20 cellular contexts compared by ENCODE assay signal in genomic region chr22:47031628-47031915, GRCh38.
DNase-seq lines count a peak whose midpoint lies in the region; ATAC-seq and TF ChIP-seq lines count a peak whose summit lies in the region.
"Had no signal": no experiment of that assay in that cellular context is flagged by ENCODE, and none has a peak within 500 bp of the region (broad histone marks: within the 10 kb centered on the region; RNA-seq: fewer than 3 reads in every experiment).

No MANE protein-coding gene starts in this region.

- H3K4me3 ChIP-seq in left ventricle myocardium inferior = no peak overlapping the region
- no peak overlapping the region for H3K4me3 ChIP-seq in right atrium auricular region
- H3K4me3 ChIP-seq in esophagus (ENCODE audit: low read depth in 1 of 2, low read length in 2 of 2) = no peak overlapping the region
- no peak overlapping the region for H3K4me3 ChIP-seq in spleen
- H3K4me3 ChIP-seq: GM12878, HAP-1, SJCRH30 had no signal

- H3K27me3 ChIP-seq in left ventricle myocardium inferior (ENCODE audit: low read depth) (no peaks in the 10 kb centered on the region), right atrium auricular region (no peaks in the 10 kb centered on the region), esophagus (ENCODE audit: control insufficient read depth in 1 of 2, insufficient read depth in 2 of 2, low read length in 2 of 2) (no peaks in the 10 kb centered on the region), spleen (replicated peaks in 1 of 7) (no peaks in the 10 kb centered on the region)
- H3K27me3 ChIP-seq: SJCRH30 had no signal

- intact Hi-C loops in left ventricle myocardium inferior (cut with micrococcal nuclease) = no loop called here
- intact Hi-C loops in spleen (cut with DNase I; ENCODE audit: low total_unique reads) = no loop called here

- TF ChIP-seq CTCF in left ventricle myocardium inferior (IDR thresholded peaks at IDR 0.05; ENCODE audit: borderline replicate concordance) (no peak), right atrium auricular region (IDR thresholded peaks at IDR 0.05) (no peak), spleen (IDR thresholded peaks at IDR 0.05 in 8 of 11, conservative IDR thresholded peaks at IDR 0.05 in 3 of 11) (no peak)

- DNase-seq in left ventricle myocardium inferior (peak; percentile 7), right atrium auricular region (ENCODE audit: low spot score) (no peak), spleen (peak; percentile 59), NCI-H748 (lab: John Stamatoyannopoulos, UW; ENCODE audit: unreplicated experiment) (no peak), HUDEP-2 (lab: John Stamatoyannopoulos, UW; ENCODE audit: unreplicated experiment in 76 of 76) (no peak)
- DNase-seq: CD4-positive, alpha-beta T cell; DMS53; EL; KBM-7; MV-4-11; NCI-H1417; NCI-H187; NCI-H2107; NCI-H510A; NCI-H774; SJCRH30 had no signal

- no peak for ATAC-seq in GM21515 (IDR thresholded peaks at IDR 0.05; ENCODE audit: unreplicated experiment)
- ATAC-seq: GM12878 had no signal

- H3K9me3 ChIP-seq in left ventricle myocardium inferior (replicated peaks) (no peaks in the 10 kb centered on the region), right atrium auricular region (no peaks in the 10 kb centered on the region), esophagus (ENCODE audit: control insufficient read depth in 2 of 2, insufficient read depth in 1 of 2, low read depth in 1 of 2, low read length in 1 of 2) (no peaks in the 10 kb centered on the region), spleen (no peaks in the 10 kb centered on the region)
- H3K9me3 ChIP-seq: HAP-1, SJCRH30 had no signal

- H3K27ac ChIP-seq in left ventricle myocardium inferior (replicated peaks) (no peak overlapping the region), right atrium auricular region (no peak overlapping the region), esophagus (ENCODE audit: low read depth in 2 of 2, low read length in 1 of 2) (peak overlapping the region; percentile 68 to 98), spleen (no peak overlapping the region)
- H3K27ac ChIP-seq: SJCRH30 had no signal

- no peak for TF ChIP-seq POLR2A in spleen (IDR thresholded peaks at IDR 0.05)

- H3K4me1 ChIP-seq in left ventricle myocardium inferior = peaks cover 4% of the 10 kb centered on the region
- H3K4me1 ChIP-seq in right atrium auricular region = no peaks in the 10 kb centered on the region
- H3K4me1 ChIP-seq in esophagus (ENCODE audit: control insufficient read depth in 2 of 2, insufficient read depth in 2 of 2, low read length in 1 of 2) = peaks cover 12 to 57% of the 10 kb centered on the region in 2 donors
- H3K4me1 ChIP-seq in spleen = peaks cover 0 to 13% (median 0%) of the 10 kb centered on the region in 6 donors
- H3K4me1 ChIP-seq: SJCRH30 had no signal

- 94 to 95% methylated on average over 7 of the region's 7 CpGs for WGBS in esophagus, 2 donors
- 93 to 97% (median 95%) methylated on average over 6 to 7 of the region's 7 CpGs for WGBS in spleen, 5 donors

- H3K36me3 ChIP-seq in left ventricle myocardium inferior (no peaks in the 10 kb centered on the region), right atrium auricular region (no peaks in the 10 kb centered on the region), esophagus (ENCODE audit: control insufficient read depth in 2 of 2, insufficient read depth in 2 of 2, low read length in 1 of 2) (peaks cover 0 to 10% of the 10 kb centered on the region in 2 donors), spleen (peaks cover 0 to 67% (median 6%) of the 10 kb centered on the region in 6 donors)
- H3K36me3 ChIP-seq: HAP-1, SJCRH30 had no signal

Comparison
In these comparisons a context has a peak if more than half of its experiments do, and no peak if none do; other contexts are left out.
1. DNase-seq: peak in left ventricle myocardium inferior (single experiment) and spleen (single experiment); none in right atrium auricular region (single experiment), NCI-H748 (single experiment) and HUDEP-2 (0 of 76).
2. H3K27ac ChIP-seq: peak in esophagus (2 of 2); none in left ventricle myocardium inferior (single experiment), right atrium auricular region (0 of 2) and spleen (0 of 8).